In genomic region chr15:45378913-45379262, GRCh38 we compare ENCODE assay signal across 8 cellular contexts. TPM values are rescaled to one million over a fixed set of nuclear protein-coding genes. Genes with fewer than 3 reads are reported as not detected.
A peak's percentile ranks its signal among the peaks of the same experiment; 100 is the strongest.
DNase-seq lines count a peak whose midpoint lies in the region; ATAC-seq and TF ChIP-seq lines count a peak whose summit lies in the region.

No MANE protein-coding gene starts in this region.

- peak overlapping the region; percentile 66 for H3K4me2 ChIP-seq in OCI-LY7 (ENCODE audit: low read length)

- 5 to 15% (median 7%) methylated on average over 11 of the region's 11 CpGs for WGBS in ovary, 3 donors

- peaks cover 34% of the 10 kb centered on the region for H3K27me3 Mint-ChIP-seq in CD8-positive, alpha-beta T cell (ENCODE audit: low read depth)

- H3K36me3 ChIP-seq in CD8-positive, alpha-beta T cell (ENCODE audit: insufficient read depth, low read length), result no peaks in the 10 kb centered on the region
- H3K36me3 ChIP-seq in OCI-LY7 (ENCODE audit: insufficient read depth, low read length) (no peaks in the 10 kb centered on the region), ovary (no peaks in the 10 kb centered on the region)

- H2AFZ ChIP-seq in OCI-LY7 (ENCODE audit: low read length), result no peak overlapping the region; the same call in 1 of the 2 replicates

- no peak for DNase-seq in CD8-positive, alpha-beta T cell
- DNase-seq in OCI-LY7 (ENCODE audit: low spot score) (no peak), fibroblast of pulmonary artery (ENCODE audit: low read depth) (no peak), ovary (peak in 2 of 5 donors; percentile 25 to 43), HK-2 (ENCODE audit: unreplicated experiment) (no peak), NCI-H748 (lab: John Stamatoyannopoulos, UW; ENCODE audit: unreplicated experiment) (no peak)
- no peak for DNase-seq in effector CD8-positive, alpha-beta T cell (lab: John Stamatoyannopoulos, UW)

- no peak for ATAC-seq in CD8-positive, alpha-beta T cell
- ATAC-seq in GM21390 (IDR thresholded peaks at IDR 0.05; ENCODE audit: unreplicated experiment), result no peak

- TF ChIP-seq POLR2A in ovary (IDR thresholded peaks at IDR 0.05), result no peak

- no peaks in the 10 kb centered on the region for H3K9me3 Mint-ChIP-seq in CD8-positive, alpha-beta T cell

- no peak for TF ChIP-seq CTCF in CD8-positive, alpha-beta T cell (IDR thresholded peaks at IDR 0.05)
- TF ChIP-seq CTCF in OCI-LY7 (conservative IDR thresholded peaks at IDR 0.05; ENCODE audit: low read length) (no peak), fibroblast of pulmonary artery (IDR thresholded peaks at IDR 0.05; ENCODE audit: low read length, missing control alignments) (no peak), ovary (IDR thresholded peaks at IDR 0.05) (no peak)

- no peaks in the 10 kb centered on the region for H3K79me2 ChIP-seq in OCI-LY7 (ENCODE audit: insufficient read depth, low read depth, low read length)

- H4K20me1 ChIP-seq in OCI-LY7 (ENCODE audit: insufficient read depth, low read length), result no peaks in the 10 kb centered on the region

- peaks cover 5% of the 10 kb centered on the region for H3K27me3 ChIP-seq in CD8-positive, alpha-beta T cell (ENCODE audit: insufficient read depth, low read length)
- H3K27me3 ChIP-seq in ovary, result no peaks in the 10 kb centered on the region

- H3K9me3 ChIP-seq in CD8-positive, alpha-beta T cell (ENCODE audit: low read length), result no peaks in the 10 kb centered on the region
- H3K9me3 ChIP-seq in OCI-LY7 (ENCODE audit: low read length) (no peaks in the 10 kb centered on the region), ovary (no peaks in the 10 kb centered on the region)

- CTCF ChIA-PET in CD8-positive, alpha-beta T cell (lab: Charles Lee), result no interaction called here
- CTCF ChIA-PET in OCI-LY7 (lab: Charles Lee; ENCODE audit: unreplicated experiment), result no interaction called here

- intact Hi-C loops in CD8-positive, alpha-beta T cell (cut with DNase I, micrococcal nuclease), result loop anchor here in 1 of 2 experiments (1.0 kb wide), 1 partner anchor 23 kb away; a partner anchor contains a TSS
- intact Hi-C loops in OCI-LY7 (cut with micrococcal nuclease; ENCODE audit: unreplicated experiment), result no loop called here
- intact Hi-C loops in ovary (cut with DNase I), result loop anchor here in 1 of 4 donors (5.0 kb wide), 1 partner anchor 212 kb away; no protein-coding TSS in a partner anchor

- no peaks in the 10 kb centered on the region for H3K9me2 ChIP-seq in OCI-LY7 (ENCODE audit: insufficient read depth, low read length)

- no peak overlapping the region for H3K27ac ChIP-seq in CD8-positive, alpha-beta T cell (ENCODE audit: low read depth, low read length)
- H3K27ac ChIP-seq in OCI-LY7 (ENCODE audit: low read depth, low read length, poor library complexity, severe bottlenecking), result no peak overlapping the region
- peak overlapping the region; percentile 45 to 78 for H3K27ac ChIP-seq in ovary

- H3K4me3 ChIP-seq in CD8-positive, alpha-beta T cell (ENCODE audit: low read depth, low read length), result peak overlapping the region; percentile 79
- H3K4me3 ChIP-seq in OCI-LY7 (ENCODE audit: low read depth, low read length, poor library complexity, severe bottlenecking) (peak overlapping the region; percentile 61), fibroblast of pulmonary artery (replicated peaks; ENCODE audit: low read depth, low read length) (peak overlapping the region; percentile 42), ovary (peak overlapping the region; percentile 56)

- peaks cover 23% of the 10 kb centered on the region for H3K4me1 Mint-ChIP-seq in CD8-positive, alpha-beta T cell (ENCODE audit: low read depth)

- POLR2A ChIA-PET in CD8-positive, alpha-beta T cell (lab: Charles Lee), result no interaction called here
- POLR2A ChIA-PET in OCI-LY7 (lab: Charles Lee), result no interaction called here

- H3K36me3 Mint-ChIP-seq in CD8-positive, alpha-beta T cell, result no peaks in the 10 kb centered on the region

- BruUV-seq in OCI-LY7 (replicated peaks; lab: Mats Ljungman, UMichigan), result no TSS peak

- H3K27ac Mint-ChIP-seq in CD8-positive, alpha-beta T cell, result no peak overlapping the region

- no peak for TF ChIP-seq EP300 in ovary (IDR thresholded peaks at IDR 0.05)

- peak overlapping the region; percentile 77 for H3K4me3 Mint-ChIP-seq in CD8-positive, alpha-beta T cell

- H3K4me1 ChIP-seq in CD8-positive, alpha-beta T cell (ENCODE audit: insufficient read depth, low read length), result peaks cover 17% of the 10 kb centered on the region
- H3K4me1 ChIP-seq in OCI-LY7 (ENCODE audit: insufficient read depth, low read length, poor library complexity, severe bottlenecking) (peaks cover 5% of the 10 kb centered on the region), ovary (ENCODE audit: insufficient read depth) (peaks cover 3% of the 10 kb centered on the region)

RNA-seq across cellular contexts. Expression of gene GATM, which starts 0.5 kb away (rescaled TPM):
- total RNA-seq in CD8-positive, alpha-beta T cell, result under 1 TPM; 0.44 to 0.87 TPM
- total RNA-seq in OCI-LY7 (2014; rRNA removed; shearing (Covaris generic)), result 0.54 and 1.3 TPM in 2 replicates
- total RNA-seq in OCI-LY7 (2022) (2.7 and 3.4 TPM in 2 replicates), ovary (100 to 1,000 TPM in 6 of 7 donors, 10 to 100 TPM in 1; 43.6 to 218 (median 160) TPM)
- 100 to 1,000 TPM; 104 to 116 TPM for polyA plus RNA-seq in ovary

Comparison
In these comparisons a context has a peak if more than half of its experiments do, and no peak if none do; other contexts are left out.
1. H3K27ac ChIP-seq: peak in ovary (2 of 2); none in CD8-positive, alpha-beta T cell (single experiment) and OCI-LY7 (single experiment).
2. RNA of gene GATM, which starts 0.5 kb away (total RNA-seq): 43.6 to 218 TPM in ovary; 0.54 to 3.4 TPM in OCI-LY7 and 0.44 to 0.87 TPM in CD8-positive, alpha-beta T cell; every median in the first group is over 10 times any median in the second.
3. Peak in every context shown above with its lines, with median percentiles within 50 percentile points of each other: H3K4me3 ChIP-seq.